In genomic region chr6:7146079-7146828, GRCh38 we compare ENCODE assay signal across 1 cellular context.
A peak's percentile ranks its signal among the peaks of the same experiment; 100 is the strongest.
TF ChIP-seq lines count a peak whose summit lies in the region.

No MANE protein-coding gene starts in this region.

TF ChIP-seq in K562, 482 proteins besides CTCF, POLR2A, EP300 and RAD21 (continued from another document and continues in another):
- TF ChIP-seq, protein P1, sequence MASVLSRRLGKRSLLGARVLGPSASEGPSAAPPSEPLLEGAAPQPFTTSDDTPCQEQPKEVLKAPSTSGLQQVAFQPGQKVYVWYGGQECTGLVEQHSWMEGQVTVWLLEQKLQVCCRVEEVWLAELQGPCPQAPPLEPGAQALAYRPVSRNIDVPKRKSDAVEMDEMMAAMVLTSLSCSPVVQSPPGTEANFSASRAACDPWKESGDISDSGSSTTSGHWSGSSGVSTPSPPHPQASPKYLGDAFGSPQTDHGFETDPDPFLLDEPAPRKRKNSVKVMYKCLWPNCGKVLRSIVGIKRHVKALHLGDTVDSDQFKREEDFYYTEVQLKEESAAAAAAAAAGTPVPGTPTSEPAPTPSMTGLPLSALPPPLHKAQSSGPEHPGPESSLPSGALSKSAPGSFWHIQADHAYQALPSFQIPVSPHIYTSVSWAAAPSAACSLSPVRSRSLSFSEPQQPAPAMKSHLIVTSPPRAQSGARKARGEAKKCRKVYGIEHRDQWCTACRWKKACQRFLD (CRISPR knock-in tag; IDR thresholded peaks at IDR 0.05) = peak; percentile 92
- TF ChIP-seq SMAD3 (CRISPR knock-in tag; conservative IDR thresholded peaks at IDR 0.05) (0 out of 2 replicates have a peak, but pooled peaks have one; percentile 2), COPS2 (conservative IDR thresholded peaks at IDR 0.05) (no peak), NCOA1 (IDR thresholded peaks at IDR 0.05; ENCODE audit: low read depth) (0 out of 2 replicates have a peak, but pooled peaks have one; percentile 17), NFRKB (IDR thresholded peaks at IDR 0.05; ENCODE audit: low read depth) (peak; percentile 66; the same call in 1 of the 2 replicates), ZMIZ1 (IDR thresholded peaks at IDR 0.05; ENCODE audit: low read depth in 2 of 2, low read length in 2 of 2) (no peak), MEF2A (IDR thresholded peaks at IDR 0.05; ENCODE audit: control insufficient read depth, low read depth, low read length) (peak; percentile 59; the same call in 1 of the 2 replicates), PYGO2 (tag; IDR thresholded peaks at IDR 0.05) (no peak), FOSL1 (tag; conservative IDR thresholded peaks at IDR 0.05) (peak; percentile 16; the same call in 1 of the 2 replicates), POLR2AphosphoS5 (IDR thresholded peaks at IDR 0.05; ENCODE audit: control insufficient read depth, insufficient read depth, low read depth, low read length) (peak; percentile 38; the same call in 1 of the 2 replicates), ARID2 (IDR thresholded peaks at IDR 0.05) (no peak), CBX3 (IDR thresholded peaks at IDR 0.05; ENCODE audit: borderline replicate concordance in 1 of 2, low read length in 2 of 2) (no peak), NR2C2 (CRISPR knock-in tag; IDR thresholded peaks at IDR 0.05) (0 out of 2 replicates have a peak, but pooled peaks have one; percentile 19), NR2C2 (tag; IDR thresholded peaks at IDR 0.05) (no peak; the same call in 1 of the 2 replicates), MAX (CRISPR knock-in tag; IDR thresholded peaks at IDR 0.05) (0 out of 2 replicates have a peak, but pooled peaks have one; percentile 4), ZC3H4 (CRISPR knock-in tag; IDR thresholded peaks at IDR 0.05; ENCODE audit: borderline replicate concordance) (no peak), ZNF644 (tag; IDR thresholded peaks at IDR 0.05; ENCODE audit: low read depth) (peak; percentile 62; the same call in 1 of the 2 replicates), SMARCA5 (IDR thresholded peaks at IDR 0.05) (0 out of 2 replicates have a peak, but pooled peaks have one; percentile 15), TSC22D4 (tag; IDR thresholded peaks at IDR 0.05) (0 out of 2 replicates have a peak, but pooled peaks have one; percentile 36), NFIC (IDR thresholded peaks at IDR 0.05) (0 out of 2 replicates have a peak, but pooled peaks have one; percentile 23), TEAD4 (IDR thresholded peaks at IDR 0.05; ENCODE audit: low read length) (no peak), TEAD4 (CRISPR knock-in tag; IDR thresholded peaks at IDR 0.05; ENCODE audit: borderline replicate concordance) (no peak), SRSF7 (optimal IDR thresholded peaks at IDR 0.05; ENCODE audit: low read depth, low read length) (no peak), TCFL5 (CRISPR knock-in tag; conservative IDR thresholded peaks at IDR 0.05) (no peak), MAFK (IDR thresholded peaks at IDR 0.05; ENCODE audit: low read length) (peak; percentile 4; the same call in 1 of the 2 replicates), IRF2 (CRISPR knock-in tag; IDR thresholded peaks at IDR 0.05) (no peak), ZBED1 (IDR thresholded peaks at IDR 0.05) (no peak), ILK (tag; IDR thresholded peaks at IDR 0.05; ENCODE audit: borderline replicate concordance, low read depth) (no peak), ZNF121 (CRISPR knock-in tag; conservative IDR thresholded peaks at IDR 0.05) (no peak), ERF (CRISPR knock-in tag; IDR thresholded peaks at IDR 0.05) (0 out of 2 replicates have a peak, but pooled peaks have one; percentile 19), NR2F6 (CRISPR knock-in tag; IDR thresholded peaks at IDR 0.05) (no peak), ZNF408 (CRISPR knock-in tag; IDR thresholded peaks at IDR 0.05; ENCODE audit: low read depth) (no peak), NFE2 (IDR thresholded peaks at IDR 0.05; ENCODE audit: low read depth) (no peak), PPARD (CRISPR knock-in tag; IDR thresholded peaks at IDR 0.05) (no peak), RNF2 (IDR thresholded peaks at IDR 0.05) (peak; percentile 45; the same call in 1 of the 2 replicates), RAD51 (IDR thresholded peaks at IDR 0.05; ENCODE audit: borderline replicate concordance, low read depth) (no peak), ZNF583 (CRISPR knock-in tag; IDR thresholded peaks at IDR 0.05) (0 out of 2 replicates have a peak, but pooled peaks have one; percentile 46), ATF1 (CRISPR knock-in tag; IDR thresholded peaks at IDR 0.05) (no peak), ATF1 (tag; IDR thresholded peaks at IDR 0.05) (peak; percentile 71), DIDO1 (tag; IDR thresholded peaks at IDR 0.05; ENCODE audit: low read depth) (no peak), TAF1 (IDR thresholded peaks at IDR 0.05; ENCODE audit: control insufficient read depth, extremely low read depth, insufficient read depth, low read length, severe bottlenecking) (peak; percentile 31), SRSF3 (IDR thresholded peaks at IDR 0.05; ENCODE audit: insufficient read depth, low read length) (no peak), KLF13 (tag; IDR thresholded peaks at IDR 0.05; ENCODE audit: borderline replicate concordance, low read depth) (peak; percentile 16; the same call in 1 of the 2 replicates), OTX1 (CRISPR knock-in tag; IDR thresholded peaks at IDR 0.05) (peak; percentile 21; the same call in 1 of the 2 replicates), HLTF (IDR thresholded peaks at IDR 0.05) (0 out of 2 replicates have a peak, but pooled peaks have one; percentile 16), SRF (CRISPR knock-in tag; IDR thresholded peaks at IDR 0.05) (peak; percentile 58 to 97; a peak in 3 of 4 replicates), BRD4 (IDR thresholded peaks at IDR 0.05) (0 out of 2 replicates have a peak, but pooled peaks have one; percentile 61)
- TF ChIP-seq, protein P2, sequence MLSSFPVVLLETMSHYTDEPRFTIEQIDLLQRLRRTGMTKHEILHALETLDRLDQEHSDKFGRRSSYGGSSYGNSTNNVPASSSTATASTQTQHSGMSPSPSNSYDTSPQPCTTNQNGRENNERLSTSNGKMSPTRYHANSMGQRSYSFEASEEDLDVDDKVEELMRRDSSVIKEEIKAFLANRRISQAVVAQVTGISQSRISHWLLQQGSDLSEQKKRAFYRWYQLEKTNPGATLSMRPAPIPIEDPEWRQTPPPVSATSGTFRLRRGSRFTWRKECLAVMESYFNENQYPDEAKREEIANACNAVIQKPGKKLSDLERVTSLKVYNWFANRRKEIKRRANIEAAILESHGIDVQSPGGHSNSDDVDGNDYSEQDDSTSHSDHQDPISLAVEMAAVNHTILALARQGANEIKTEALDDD (IDR thresholded peaks at IDR 0.05) = no peak
- TF ChIP-seq, protein P3, sequence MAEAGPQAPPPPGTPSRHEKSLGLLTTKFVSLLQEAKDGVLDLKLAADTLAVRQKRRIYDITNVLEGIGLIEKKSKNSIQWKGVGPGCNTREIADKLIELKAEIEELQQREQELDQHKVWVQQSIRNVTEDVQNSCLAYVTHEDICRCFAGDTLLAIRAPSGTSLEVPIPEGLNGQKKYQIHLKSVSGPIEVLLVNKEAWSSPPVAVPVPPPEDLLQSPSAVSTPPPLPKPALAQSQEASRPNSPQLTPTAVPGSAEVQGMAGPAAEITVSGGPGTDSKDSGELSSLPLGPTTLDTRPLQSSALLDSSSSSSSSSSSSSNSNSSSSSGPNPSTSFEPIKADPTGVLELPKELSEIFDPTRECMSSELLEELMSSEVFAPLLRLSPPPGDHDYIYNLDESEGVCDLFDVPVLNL (CRISPR knock-in tag; IDR thresholded peaks at IDR 0.05; ENCODE audit: low read depth) = no peak
- TF ChIP-seq, protein P4, sequence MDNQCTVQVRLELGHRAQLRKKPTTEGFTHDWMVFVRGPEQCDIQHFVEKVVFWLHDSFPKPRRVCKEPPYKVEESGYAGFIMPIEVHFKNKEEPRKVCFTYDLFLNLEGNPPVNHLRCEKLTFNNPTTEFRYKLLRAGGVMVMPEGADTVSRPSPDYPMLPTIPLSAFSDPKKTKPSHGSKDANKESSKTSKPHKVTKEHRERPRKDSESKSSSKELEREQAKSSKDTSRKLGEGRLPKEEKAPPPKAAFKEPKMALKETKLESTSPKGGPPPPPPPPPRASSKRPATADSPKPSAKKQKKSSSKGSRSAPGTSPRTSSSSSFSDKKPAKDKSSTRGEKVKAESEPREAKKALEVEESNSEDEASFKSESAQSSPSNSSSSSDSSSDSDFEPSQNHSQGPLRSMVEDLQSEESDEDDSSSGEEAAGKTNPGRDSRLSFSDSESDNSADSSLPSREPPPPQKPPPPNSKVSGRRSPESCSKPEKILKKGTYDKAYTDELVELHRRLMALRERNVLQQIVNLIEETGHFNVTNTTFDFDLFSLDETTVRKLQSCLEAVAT (IDR thresholded peaks at IDR 0.05) = peak in 1 of 2 experiments; percentile 52; a peak in 2 of 4 replicates
- TF ChIP-seq, protein P5, sequence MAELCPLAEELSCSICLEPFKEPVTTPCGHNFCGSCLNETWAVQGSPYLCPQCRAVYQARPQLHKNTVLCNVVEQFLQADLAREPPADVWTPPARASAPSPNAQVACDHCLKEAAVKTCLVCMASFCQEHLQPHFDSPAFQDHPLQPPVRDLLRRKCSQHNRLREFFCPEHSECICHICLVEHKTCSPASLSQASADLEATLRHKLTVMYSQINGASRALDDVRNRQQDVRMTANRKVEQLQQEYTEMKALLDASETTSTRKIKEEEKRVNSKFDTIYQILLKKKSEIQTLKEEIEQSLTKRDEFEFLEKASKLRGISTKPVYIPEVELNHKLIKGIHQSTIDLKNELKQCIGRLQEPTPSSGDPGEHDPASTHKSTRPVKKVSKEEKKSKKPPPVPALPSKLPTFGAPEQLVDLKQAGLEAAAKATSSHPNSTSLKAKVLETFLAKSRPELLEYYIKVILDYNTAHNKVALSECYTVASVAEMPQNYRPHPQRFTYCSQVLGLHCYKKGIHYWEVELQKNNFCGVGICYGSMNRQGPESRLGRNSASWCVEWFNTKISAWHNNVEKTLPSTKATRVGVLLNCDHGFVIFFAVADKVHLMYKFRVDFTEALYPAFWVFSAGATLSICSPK (IDR thresholded peaks at IDR 0.05; ENCODE audit: borderline replicate concordance) = no peak
- TF ChIP-seq, protein P6, sequence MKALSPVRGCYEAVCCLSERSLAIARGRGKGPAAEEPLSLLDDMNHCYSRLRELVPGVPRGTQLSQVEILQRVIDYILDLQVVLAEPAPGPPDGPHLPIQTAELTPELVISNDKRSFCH (CRISPR knock-in tag; IDR thresholded peaks at IDR 0.05) = no peak
- TF ChIP-seq, protein P6 (tag; IDR thresholded peaks at IDR 0.05) = peak; percentile 58; the same call in 1 of the 2 replicates
- TF ChIP-seq, protein P7, sequence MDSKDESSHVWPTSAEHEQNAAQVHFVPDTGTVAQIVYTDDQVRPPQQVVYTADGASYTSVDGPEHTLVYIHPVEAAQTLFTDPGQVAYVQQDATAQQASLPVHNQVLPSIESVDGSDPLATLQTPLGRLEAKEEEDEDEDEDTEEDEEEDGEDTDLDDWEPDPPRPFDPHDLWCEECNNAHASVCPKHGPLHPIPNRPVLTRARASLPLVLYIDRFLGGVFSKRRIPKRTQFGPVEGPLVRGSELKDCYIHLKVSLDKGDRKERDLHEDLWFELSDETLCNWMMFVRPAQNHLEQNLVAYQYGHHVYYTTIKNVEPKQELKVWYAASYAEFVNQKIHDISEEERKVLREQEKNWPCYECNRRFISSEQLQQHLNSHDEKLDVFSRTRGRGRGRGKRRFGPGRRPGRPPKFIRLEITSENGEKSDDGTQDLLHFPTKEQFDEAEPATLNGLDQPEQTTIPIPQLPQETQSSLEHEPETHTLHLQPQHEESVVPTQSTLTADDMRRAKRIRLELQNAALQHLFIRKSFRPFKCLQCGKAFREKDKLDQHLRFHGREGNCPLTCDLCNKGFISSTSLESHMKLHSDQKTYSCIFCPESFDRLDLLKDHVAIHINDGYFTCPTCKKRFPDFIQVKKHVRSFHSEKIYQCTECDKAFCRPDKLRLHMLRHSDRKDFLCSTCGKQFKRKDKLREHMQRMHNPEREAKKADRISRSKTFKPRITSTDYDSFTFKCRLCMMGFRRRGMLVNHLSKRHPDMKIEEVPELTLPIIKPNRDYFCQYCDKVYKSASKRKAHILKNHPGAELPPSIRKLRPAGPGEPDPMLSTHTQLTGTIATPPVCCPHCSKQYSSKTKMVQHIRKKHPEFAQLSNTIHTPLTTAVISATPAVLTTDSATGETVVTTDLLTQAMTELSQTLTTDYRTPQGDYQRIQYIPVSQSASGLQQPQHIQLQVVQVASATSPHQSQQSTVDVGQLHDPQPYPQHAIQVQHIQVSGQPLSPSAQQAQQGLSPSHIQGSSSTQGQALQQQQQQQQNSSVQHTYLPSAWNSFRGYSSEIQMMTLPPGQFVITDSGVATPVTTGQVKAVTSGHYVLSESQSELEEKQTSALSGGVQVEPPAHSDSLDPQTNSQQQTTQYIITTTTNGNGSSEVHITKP (IDR thresholded peaks at IDR 0.05; ENCODE audit: partially characterized antibody) = peak; percentile 21
